Comparison of ENCODE assay signal across 8 cellular contexts in the genomic region with DNA sequence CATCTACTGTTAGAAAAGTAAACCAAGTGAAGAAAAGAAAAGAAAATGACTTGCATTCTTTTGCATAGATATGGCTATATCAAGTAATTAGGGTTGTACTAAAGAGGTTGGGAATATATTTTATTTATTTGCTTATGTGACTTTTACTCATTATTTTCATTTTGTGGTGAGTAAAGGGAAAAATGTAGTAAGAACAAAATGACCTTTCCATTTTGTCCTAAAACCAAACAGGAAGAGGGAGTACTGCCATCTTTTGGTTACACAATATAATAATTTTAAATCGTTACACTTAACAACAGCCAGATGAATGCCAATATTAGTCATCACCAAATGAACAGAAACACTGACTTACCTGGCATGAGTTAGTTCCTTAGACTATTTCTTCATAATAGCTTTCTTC. TPM values are rescaled to one million over a fixed set of nuclear protein-coding genes. Genes with fewer than 3 reads are reported as not detected.
A peak's percentile ranks its signal among the peaks of the same experiment; 100 is the strongest.
DNase-seq lines count a peak whose midpoint lies in the region; ATAC-seq and TF ChIP-seq lines count a peak whose summit lies in the region.

No MANE protein-coding gene starts in this region.

- TF ChIP-seq CTCF in esophagus muscularis mucosa (IDR thresholded peaks at IDR 0.05) = peak; percentile 18 to 24 (median 22)

- ATAC-seq in activated naive CD8-positive, alpha-beta T cell treated with anti-CD3 and anti-CD28 coated beads, Interleukin-2, amount 50 U/mL, for 24 hours = no peak
- ATAC-seq in stimulated activated naive CD8-positive, alpha-beta T cell treated with anti-CD3 and anti-CD28 coated beads, Interleukin-15, amount 100 ng/mL, for 72 hours = peak; percentile 64
- ATAC-seq in GM21529 (IDR thresholded peaks at IDR 0.05; ENCODE audit: unreplicated experiment) = no peak

- peak overlapping the region; percentile 26 for H3K27ac Mint-ChIP-seq in activated naive CD8-positive, alpha-beta T cell treated with anti-CD3 and anti-CD28 coated beads for 36 hours
- no peak overlapping the region for H3K27ac Mint-ChIP-seq in activated naive CD8-positive, alpha-beta T cell treated with anti-CD3 and anti-CD28 coated beads, Interleukin-2, amount 50 U/mL, for 24 hours
- H3K27ac Mint-ChIP-seq in stimulated activated naive CD8-positive, alpha-beta T cell treated with anti-CD3 and anti-CD28 coated beads, Interleukin-15, amount 100 ng/mL, for 72 hours = no peak overlapping the region

- no peaks in the 10 kb centered on the region for H3K27me3 Mint-ChIP-seq in activated naive CD8-positive, alpha-beta T cell treated with anti-CD3 and anti-CD28 coated beads for 36 hours
- H3K27me3 Mint-ChIP-seq in activated naive CD8-positive, alpha-beta T cell treated with anti-CD3 and anti-CD28 coated beads, Interleukin-2, amount 50 U/mL, for 24 hours = no peaks in the 10 kb centered on the region
- no peaks in the 10 kb centered on the region for H3K27me3 Mint-ChIP-seq in stimulated activated naive CD8-positive, alpha-beta T cell treated with anti-CD3 and anti-CD28 coated beads, Interleukin-15, amount 100 ng/mL, for 72 hours

- no peaks in the 10 kb centered on the region for H3K36me3 ChIP-seq in esophagus muscularis mucosa

- 0% methylated on average over 1 of the region's 1 CpG for WGBS in esophagus muscularis mucosa

- no peak overlapping the region for H3K4me3 Mint-ChIP-seq in activated naive CD8-positive, alpha-beta T cell treated with anti-CD3 and anti-CD28 coated beads for 36 hours
- H3K4me3 Mint-ChIP-seq in activated naive CD8-positive, alpha-beta T cell treated with anti-CD3 and anti-CD28 coated beads, Interleukin-2, amount 50 U/mL, for 24 hours = no peak overlapping the region
- no peak overlapping the region for H3K4me3 Mint-ChIP-seq in stimulated activated naive CD8-positive, alpha-beta T cell treated with anti-CD3 and anti-CD28 coated beads, Interleukin-15, amount 100 ng/mL, for 72 hours

- H3K27ac ChIP-seq in esophagus muscularis mucosa (replicated peaks in 1 of 4) = peak overlapping the region in 2 of 4 donors; percentile 49

- peaks cover 2% of the 10 kb centered on the region for H3K36me3 Mint-ChIP-seq in activated naive CD8-positive, alpha-beta T cell treated with anti-CD3 and anti-CD28 coated beads for 36 hours
- peaks cover 2% of the 10 kb centered on the region for H3K36me3 Mint-ChIP-seq in activated naive CD8-positive, alpha-beta T cell treated with anti-CD3 and anti-CD28 coated beads, Interleukin-2, amount 50 U/mL, for 24 hours (ENCODE audit: low read depth)

- no peak for DNase-seq in activated naive CD8-positive, alpha-beta T cell treated with anti-CD3 and anti-CD28 coated beads for 36 hours
- no peak for DNase-seq in activated naive CD8-positive, alpha-beta T cell treated with anti-CD3 and anti-CD28 coated beads, Interleukin-2, amount 50 U/mL, for 24 hours
- DNase-seq in NOMO-1 treated with DMSO at 0.1 percent for 48 hours (lab: John Stamatoyannopoulos, UW; ENCODE audit: unreplicated experiment) (peak; percentile 78), esophagus muscularis mucosa (ENCODE audit: extremely low spot score) (no peak)
- DNase-seq in stimulated activated naive CD8-positive, alpha-beta T cell treated with anti-CD3 and anti-CD28 coated beads, Interleukin-15, amount 100 ng/mL, for 72 hours = no peak
- DNase-seq in activated T-cell treated with anti-CD3 and anti-CD28 coated beads, Interleukin-2, amount 50 U/mL, for 48 hours = no peak
- no peak for DNase-seq in activated CD8-positive, alpha-beta memory T cell treated with anti-CD3 and anti-CD28 coated beads, Interleukin-2, amount 50 U/mL, for 4 hours

- peaks cover 11 to 20% (median 19%) of the 10 kb centered on the region in 4 donors for H3K4me1 ChIP-seq in esophagus muscularis mucosa

- no peaks in the 10 kb centered on the region for H3K27me3 ChIP-seq in esophagus muscularis mucosa

- no peak overlapping the region for H3K4me3 ChIP-seq in esophagus muscularis mucosa

- peaks cover 8% of the 10 kb centered on the region for H3K4me1 Mint-ChIP-seq in activated naive CD8-positive, alpha-beta T cell treated with anti-CD3 and anti-CD28 coated beads for 36 hours
- H3K4me1 Mint-ChIP-seq in activated naive CD8-positive, alpha-beta T cell treated with anti-CD3 and anti-CD28 coated beads, Interleukin-2, amount 50 U/mL, for 24 hours = peaks cover 7% of the 10 kb centered on the region
- H3K4me1 Mint-ChIP-seq in stimulated activated naive CD8-positive, alpha-beta T cell treated with anti-CD3 and anti-CD28 coated beads, Interleukin-15, amount 100 ng/mL, for 72 hours = no peaks in the 10 kb centered on the region

- H3K9me3 ChIP-seq in esophagus muscularis mucosa = peaks cover 0 to 6% (median 2%) of the 10 kb centered on the region in 4 donors

- peaks cover 14% of the 10 kb centered on the region for H3K9me3 Mint-ChIP-seq in activated naive CD8-positive, alpha-beta T cell treated with anti-CD3 and anti-CD28 coated beads for 36 hours
- H3K9me3 Mint-ChIP-seq in activated naive CD8-positive, alpha-beta T cell treated with anti-CD3 and anti-CD28 coated beads, Interleukin-2, amount 50 U/mL, for 24 hours = peaks cover 12% of the 10 kb centered on the region
- peaks cover 18 to 21% of the 10 kb centered on the region in 2 donors for H3K9me3 Mint-ChIP-seq in stimulated activated naive CD8-positive, alpha-beta T cell treated with anti-CD3 and anti-CD28 coated beads, Interleukin-15, amount 100 ng/mL, for 72 hours

- no peak for TF ChIP-seq EP300 in esophagus muscularis mucosa (IDR thresholded peaks at IDR 0.05)

- intact Hi-C loops in esophagus muscularis mucosa (cut with DNase I) = no loop called here

- TF ChIP-seq POLR2A in esophagus muscularis mucosa (IDR thresholded peaks at IDR 0.05; ENCODE audit: low read depth) = no peak

RNA-seq across cellular contexts. Expression of a gene that starts 47.3 kb away (rescaled TPM):
- 100 to 1,000 TPM; 302 to 307 TPM for total RNA-seq in activated naive CD8-positive, alpha-beta T cell treated with anti-CD3 and anti-CD28 coated beads for 36 hours
- 100 to 1,000 TPM; 120 to 229 (median 175) TPM for total RNA-seq in esophagus muscularis mucosa
